In genomic region chr5:178271231-178271630, GRCh38 we compare ENCODE assay signal across 27 cellular contexts.
"Had no signal": no experiment of that assay in that cellular context is flagged by ENCODE, and none has a peak within 500 bp of the region (broad histone marks: within the 10 kb centered on the region; RNA-seq: fewer than 3 reads in every experiment).

No MANE protein-coding gene starts in this region.

- DNase-seq: islet precursor cell; kidney glomerular epithelial cell; left cardiac atrium; lower lobe of right lung; mammary epithelial cell; mesenchymal stem cell; naive thymus-derived CD8-positive, alpha-beta T cell; ovary; right lobe of liver; stimulated activated CD4-positive, alpha-beta T cell treated with anti-CD3 and anti-CD28 coated beads, Interleukin-1b, Interleukin-23, amount 100 ng/mL, for 48 hours; stimulated activated CD4-positive, alpha-beta T cell treated with anti-CD3 and anti-CD28 coated beads, Interleukin-2, amount 100 ng/mL, for 48 hours; stimulated activated CD4-positive, alpha-beta T cell treated with anti-CD3 and anti-CD28 coated beads, Interleukin-4, amount 100 ng/mL, for 4 hours; stimulated activated CD8-positive, alpha-beta memory T cell treated with anti-CD3 and anti-CD28 coated beads, Interleukin-4, amount 100 ng/mL, for 48 hours; stimulated activated naive CD4-positive, alpha-beta T cell treated with Interleukin-2 at 50 U/mL for 16 hours; stimulated activated naive CD8-positive, alpha-beta T cell treated with anti-CD3 and anti-CD28 coated beads, Interleukin-15, amount 100 ng/mL, for 72 hours; substantia nigra; uterus had no signal

- H3K27ac ChIP-seq: hepatocyte, lower lobe of right lung, neural progenitor cell, ovary, right atrium auricular region, right lobe of liver, tibial nerve, uterus had no signal

- H3K4me1 Mint-ChIP-seq: stimulated activated memory B cell treated with anti-CD40 and anti-IgM and Interleukin-4, amounts not matched to agents 10 μg/mL and 1 μg/mL and 100 μg/mL, for 72 hours; stimulated activated naive CD8-positive, alpha-beta T cell treated with anti-CD3 and anti-CD28 coated beads, Interleukin-15, amount 100 ng/mL, for 72 hours had no signal

- H3K27ac Mint-ChIP-seq: nephron; neural progenitor cell; progenitor cell of endocrine pancreas; stimulated activated memory B cell treated with anti-CD40 and anti-IgM and Interleukin-4, amounts not matched to agents 10 μg/mL and 1 μg/mL and 100 μg/mL, for 72 hours; type B pancreatic cell had no signal

- ATAC-seq: left cardiac atrium; left lobe of liver; lower lobe of right lung; naive thymus-derived CD8-positive, alpha-beta T cell; right lobe of liver; stimulated activated memory B cell treated with anti-CD40 and anti-IgM and Interleukin-4, amounts not matched to agents 10 μg/mL and 1 μg/mL and 100 μg/mL, for 72 hours; stimulated activated naive CD8-positive, alpha-beta T cell treated with anti-CD3 and anti-CD28 coated beads, Interleukin-15, amount 100 ng/mL, for 72 hours had no signal

- H3K4me3 ChIP-seq: hepatocyte, lower lobe of right lung, neural progenitor cell, ovary, right atrium auricular region, right lobe of liver, smooth muscle cell, tibial nerve, uterus had no signal

- H3K9me3 ChIP-seq: lower lobe of right lung, ovary, right atrium auricular region, right lobe of liver, uterus had no signal

- H3K27me3 Mint-ChIP-seq: naive thymus-derived CD8-positive, alpha-beta T cell; progenitor cell of endocrine pancreas; stimulated activated naive CD8-positive, alpha-beta T cell treated with anti-CD3 and anti-CD28 coated beads, Interleukin-15, amount 100 ng/mL, for 72 hours had no signal

- H3K9me3 Mint-ChIP-seq: naive thymus-derived CD8-positive, alpha-beta T cell; nephron; stimulated activated naive CD8-positive, alpha-beta T cell treated with anti-CD3 and anti-CD28 coated beads, Interleukin-15, amount 100 ng/mL, for 72 hours had no signal

- H3K4me3 Mint-ChIP-seq: naive thymus-derived CD8-positive, alpha-beta T cell; nephron; neural progenitor cell; stimulated activated memory B cell treated with anti-CD40 and anti-IgM and Interleukin-4, amounts not matched to agents 10 μg/mL and 1 μg/mL and 100 μg/mL, for 72 hours; stimulated activated naive CD8-positive, alpha-beta T cell treated with anti-CD3 and anti-CD28 coated beads, Interleukin-15, amount 100 ng/mL, for 72 hours; type B pancreatic cell had no signal

- H3K36me3 Mint-ChIP-seq: naive thymus-derived CD8-positive, alpha-beta T cell; neural progenitor cell; stimulated activated memory B cell treated with anti-CD40 and anti-IgM and Interleukin-4, amounts not matched to agents 10 μg/mL and 1 μg/mL and 100 μg/mL, for 72 hours; type B pancreatic cell had no signal

- H3K4me1 ChIP-seq: lower lobe of right lung, right atrium auricular region, right lobe of liver, uterus had no signal

- H3K4me2 ChIP-seq: hepatocyte, smooth muscle cell had no signal
